In genomic region chr10:33800986-33801385, GRCh38 we compare ENCODE assay signal across 18 cellular contexts.
DNase-seq lines count a peak whose midpoint lies in the region; ATAC-seq, FAIRE-seq and TF ChIP-seq lines count a peak whose summit lies in the region.
"Had no signal": no experiment of that assay in that cellular context is flagged by ENCODE, and none has a peak within 500 bp of the region (broad histone marks: within the 10 kb centered on the region; RNA-seq: fewer than 3 reads in every experiment).

No MANE protein-coding gene starts in this region.

- CTCF ChIA-PET in HepG2 (lab: Yijun Ruan, JAX; ENCODE audit: low intra/inter-chr PET ratio, low total read pairs) = no interaction called here

- no peaks in the 10 kb centered on the region for H4K20me1 ChIP-seq in HepG2 (ENCODE audit: insufficient read depth, low read length)

- H3K36me3 Mint-ChIP-seq in activated T-helper 2 cell treated with anti-CD3 and anti-CD28 coated beads, Interferon-gamma antibody, Interleukin-2, Interleukin-4, amounts not matched to agents 10 μg/mL and 5 μg/mL and 100 μg/mL, durations not matched to agents 14 hours and 24 hours and 36 hours (ENCODE audit: low read depth) = no peaks in the 10 kb centered on the region
- H3K36me3 Mint-ChIP-seq: CD8-positive, alpha-beta T cell had no signal

- POLR2A ChIA-PET in HepG2 (lab: Yijun Ruan, JAX) = no interaction called here

- H3K36me3 ChIP-seq in gastrocnemius medialis (no peaks in the 10 kb centered on the region), HepG2 (replicated peaks in 1 of 2; ENCODE audit: control insufficient read depth in 1 of 2, insufficient read depth in 2 of 2, low read length in 2 of 2) (no peaks in the 10 kb centered on the region)
- H3K36me3 ChIP-seq: BE2C had no signal

- no peaks in the 10 kb centered on the region for H3K27me3 Mint-ChIP-seq in activated T-helper 2 cell treated with anti-CD3 and anti-CD28 coated beads, Interferon-gamma antibody, Interleukin-2, Interleukin-4, amounts not matched to agents 10 μg/mL and 5 μg/mL and 100 μg/mL, durations not matched to agents 14 hours and 24 hours and 36 hours (ENCODE audit: low read depth)

- no peak for TF ChIP-seq RAD21 in HepG2 (CRISPR knock-in tag; IDR thresholded peaks at IDR 0.05)

- no peak for TF ChIP-seq POLR2A in gastrocnemius medialis (IDR thresholded peaks at IDR 0.05)
- TF ChIP-seq POLR2A in GM18505 (IDR thresholded peaks at IDR 0.05; ENCODE audit: borderline replicate concordance, extremely low read depth, insufficient read depth, insufficient read length) = no peak
- no peak for TF ChIP-seq POLR2A in HepG2 (IDR thresholded peaks at IDR 0.05; ENCODE audit: insufficient read depth in 1 of 2, low read depth in 2 of 2, low read length in 2 of 2)

- in situ Hi-C loops in gastrocnemius medialis (cut with MboI; ENCODE audit: low sequenced_read_pairs in 4 of 4) = no loop called here
- in situ Hi-C loops in HepG2 (cut with HindIII; ENCODE audit: extremely low pct_ligation_motif_present, low pct_unique_long_range_greater_than_20kb) = no loop called here

- FAIRE-seq in RCC 7860 (lab: Jason Lieb, UNC) = peak; percentile 59
- FAIRE-seq in HepG2 (lab: Jason Lieb, UNC) = no peak

- TF ChIP-seq EP300 in HepG2 (IDR thresholded peaks at IDR 0.05; ENCODE audit: low read depth in 2 of 2, low read length in 2 of 2) = no peak
- TF ChIP-seq EP300 in HepG2 (CRISPR knock-in tag; IDR thresholded peaks at IDR 0.05; ENCODE audit: borderline replicate concordance) = no peak

- TF ChIP-seq CTCF in C4-2B (conservative IDR thresholded peaks at IDR 0.05) (no peak), foreskin fibroblast (IDR thresholded peaks at IDR 0.05; ENCODE audit: low read depth, low read length) (no peak), gastrocnemius medialis (IDR thresholded peaks at IDR 0.05 in 4 of 5, conservative IDR thresholded peaks at IDR 0.05 in 1 of 5) (no peak), HepG2 (CRISPR knock-in tag; IDR thresholded peaks at IDR 0.05) (no peak)

- no TSS peak for BruUV-seq in HepG2 (replicated peaks; lab: Mats Ljungman, UMichigan)

- intact Hi-C loops in gastrocnemius medialis (cut with DNase I; ENCODE audit: low total_unique reads) (loop anchor here (2.0 to 5.0 kb wide), 2 partner anchors 48 to 1841 kb away; partner anchors contain the start of gene FZD8), HepG2 (cut with micrococcal nuclease; ENCODE audit: unreplicated experiment) (loop anchor here (10.0 kb wide), 1 partner anchor 606 kb away; no protein-coding TSS in a partner anchor)
- intact Hi-C loops in activated T-helper 2 cell treated with anti-CD3 and anti-CD28 coated beads, Interferon-gamma antibody, Interleukin-2, Interleukin-4, amounts not matched to agents 10 μg/mL and 5 μg/mL and 100 μg/mL, durations not matched to agents 14 hours and 24 hours and 36 hours (cut with micrococcal nuclease) = no loop called here

- H3K27ac Mint-ChIP-seq in activated T-helper 2 cell treated with anti-CD3 and anti-CD28 coated beads, Interferon-gamma antibody, Interleukin-2, Interleukin-4, amounts not matched to agents 10 μg/mL and 5 μg/mL and 100 μg/mL, durations not matched to agents 14 hours and 24 hours and 36 hours = no peak overlapping the region
- H3K27ac Mint-ChIP-seq: CD8-positive, alpha-beta T cell; GM23338 had no signal

- H3K27me3 ChIP-seq in gastrocnemius medialis (no peaks in the 10 kb centered on the region), HepG2 (ENCODE audit: control insufficient read depth in 1 of 2, insufficient read depth in 2 of 2, low read length in 2 of 2) (no peaks in the 10 kb centered on the region)
- H3K27me3 ChIP-seq: BE2C had no signal

- no peak overlapping the region for H2AFZ ChIP-seq in HepG2 (ENCODE audit: low read length)
- H2AFZ ChIP-seq: GM23338 had no signal

- H3K9ac ChIP-seq in HepG2 (ENCODE audit: insufficient read depth, low read depth, low read length) = no peak overlapping the region

- ATAC-seq in gastrocnemius medialis = peak; percentile 1 to 3
- no peak for ATAC-seq in GM18505 (IDR thresholded peaks at IDR 0.05; ENCODE audit: unreplicated experiment)
- no peak for ATAC-seq in HepG2
- ATAC-seq: CD8-positive, alpha-beta T cell; GM23338 had no signal

- H3K4me1 ChIP-seq in gastrocnemius medialis (peaks cover 23 to 38% of the 10 kb centered on the region in 2 donors), HepG2 (ENCODE audit: insufficient read depth, low read length) (peaks cover 52% of the 10 kb centered on the region)
- H3K4me1 ChIP-seq: BE2C had no signal

- H3K4me2 ChIP-seq in HepG2 (ENCODE audit: low read depth, low read length) = no peak overlapping the region
- H3K4me2 ChIP-seq: GM23338 had no signal

- H3K4me3 ChIP-seq in foreskin fibroblast (ENCODE audit: low read depth in 1 of 2, low read length in 2 of 2) = no peak overlapping the region
- no peak overlapping the region for H3K4me3 ChIP-seq in gastrocnemius medialis
- no peak overlapping the region for H3K4me3 ChIP-seq in HepG2 (replicated peaks in 1 of 3; ENCODE audit: insufficient read depth in 1 of 3, low read depth in 2 of 3, low read length in 3 of 3)
- H3K4me3 ChIP-seq: GM23338 had no signal

- H3K4me3 Mint-ChIP-seq in activated T-helper 2 cell treated with anti-CD3 and anti-CD28 coated beads, Interferon-gamma antibody, Interleukin-2, Interleukin-4, amounts not matched to agents 10 μg/mL and 5 μg/mL and 100 μg/mL, durations not matched to agents 14 hours and 24 hours and 36 hours (ENCODE audit: low read depth) = no peak overlapping the region
- H3K4me3 Mint-ChIP-seq: CD8-positive, alpha-beta T cell; GM23338 had no signal

- peak; percentile 24 for DNase-seq in RCC 7860 (ENCODE audit: low spot score)
- peak; percentile 27 to 53 for DNase-seq in foreskin fibroblast
- no peak for DNase-seq in gastrocnemius medialis
- DNase-seq in activated T-helper 2 cell treated with anti-CD3 and anti-CD28 coated beads, Interferon-gamma antibody, Interleukin-2, Interleukin-4, amounts not matched to agents 10 μg/mL and 5 μg/mL and 100 μg/mL, durations not matched to agents 14 hours and 24 hours and 36 hours (ENCODE audit: low spot score) = no peak
- no peak for DNase-seq in HepG2 (ENCODE audit: low spot score)
- DNase-seq: BE2C; CD8-positive, alpha-beta T cell; DMS79 treated with DMSO at 0.1 percent for 48 hours; KBM-7; NCI-H1436; NCI-H2029; NCI-H2171 treated with DMSO at 0.1 percent for 48 hours; NCI-H446 treated with DMSO at 0.1 percent for 48 hours; NCI-H748 treated with DMSO at 0.1 percent for 48 hours; OCI-M1 had no signal

- H3K4me1 Mint-ChIP-seq in activated T-helper 2 cell treated with anti-CD3 and anti-CD28 coated beads, Interferon-gamma antibody, Interleukin-2, Interleukin-4, amounts not matched to agents 10 μg/mL and 5 μg/mL and 100 μg/mL, durations not matched to agents 14 hours and 24 hours and 36 hours (ENCODE audit: low read depth) = no peaks in the 10 kb centered on the region

- H3K27ac ChIP-seq in C4-2B = peak overlapping the region; percentile 64; the same call in 1 of the 2 replicates
- H3K27ac ChIP-seq in gastrocnemius medialis = peak overlapping the region; percentile 86 to 95 (median 92)
- H3K27ac ChIP-seq in HepG2 (ENCODE audit: extremely low read length, insufficient read depth, low read length) = no peak overlapping the region

- no peaks in the 10 kb centered on the region for H3K9me3 Mint-ChIP-seq in activated T-helper 2 cell treated with anti-CD3 and anti-CD28 coated beads, Interferon-gamma antibody, Interleukin-2, Interleukin-4, amounts not matched to agents 10 μg/mL and 5 μg/mL and 100 μg/mL, durations not matched to agents 14 hours and 24 hours and 36 hours
- H3K9me3 Mint-ChIP-seq: CD8-positive, alpha-beta T cell; GM23338 had no signal

- H3K79me2 ChIP-seq in HepG2 (ENCODE audit: insufficient read depth, low read length) = no peaks in the 10 kb centered on the region

- no peaks in the 10 kb centered on the region for H3K9me3 ChIP-seq in gastrocnemius medialis
- H3K9me3 ChIP-seq in HepG2 (ENCODE audit: low read length) = no peaks in the 10 kb centered on the region
- H3K9me3 ChIP-seq: BE2C had no signal

TF ChIP-seq in HepG2, 621 proteins besides CTCF, POLR2A, EP300 and RAD21:
- no peak for TF ChIP-seq JUN (CRISPR knock-in tag; IDR thresholded peaks at IDR 0.05)
- TF ChIP-seq ELF4 (CRISPR knock-in tag; IDR thresholded peaks at IDR 0.05; ENCODE audit: borderline replicate concordance) = no peak
- TF ChIP-seq NR2F1 (CRISPR knock-in tag; IDR thresholded peaks at IDR 0.05) = no peak
- no peak for TF ChIP-seq ZNF354B (CRISPR knock-in tag; IDR thresholded peaks at IDR 0.05)
- TF ChIP-seq ZBTB8A (CRISPR knock-in tag; IDR thresholded peaks at IDR 0.05; ENCODE audit: borderline replicate concordance, low read depth) = no peak
- no peak for TF ChIP-seq ZFY (CRISPR knock-in tag; IDR thresholded peaks at IDR 0.05)
- no peak for TF ChIP-seq ATF5 (CRISPR knock-in tag; IDR thresholded peaks at IDR 0.05; ENCODE audit: low read depth)
- TF ChIP-seq ZNF746 (CRISPR knock-in tag; IDR thresholded peaks at IDR 0.05) = no peak
- no peak for TF ChIP-seq JARID2 (CRISPR knock-in tag; IDR thresholded peaks at IDR 0.05; ENCODE audit: insufficient replicate concordance)
- no peak for TF ChIP-seq SMARCE1 (IDR thresholded peaks at IDR 0.05; ENCODE audit: borderline replicate concordance)

Comparison
In these comparisons a context has a peak if more than half of its experiments do, and no peak if none do; other contexts are left out.
1. DNase-seq: peak in RCC 7860 (single experiment) and foreskin fibroblast (2 of 2); none in gastrocnemius medialis (0 of 2), activated T-helper 2 cell treated with anti-CD3 and anti-CD28 coated beads, Interferon-gamma antibody, Interleukin-2, Interleukin-4, amounts not matched to agents 10 μg/mL and 5 μg/mL and 100 μg/mL, durations not matched to agents 14 hours and 24 hours and 36 hours (single experiment) and HepG2 (single experiment).
2. ATAC-seq: peak in gastrocnemius medialis (2 of 2); none in GM18505 (single experiment) and HepG2 (single experiment).